23 cellular contexts compared by ENCODE assay signal in the genomic region with DNA sequence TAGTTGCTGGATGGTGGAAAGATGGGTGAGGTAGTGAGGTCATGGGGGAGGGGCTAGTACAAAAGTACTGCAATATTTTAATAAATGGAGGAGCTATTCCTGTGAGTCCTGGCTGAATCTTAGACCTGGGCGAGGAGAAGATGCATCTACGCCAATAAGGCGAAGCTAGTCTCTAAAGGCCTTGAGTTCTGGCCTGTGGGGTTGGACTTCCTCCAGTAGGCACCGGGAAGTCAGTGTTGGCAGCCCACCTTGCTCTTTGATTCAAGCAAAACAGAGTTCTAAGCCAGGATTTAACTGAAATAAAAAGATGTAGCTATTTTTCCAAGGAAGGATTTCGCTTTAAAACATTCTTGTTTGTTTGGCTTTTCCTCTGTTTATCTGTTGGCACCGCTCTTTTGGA.
"Had no signal": no experiment of that assay in that cellular context is flagged by ENCODE, and none has a peak within 500 bp of the region (broad histone marks: within the 10 kb centered on the region; RNA-seq: fewer than 3 reads in every experiment).

No MANE protein-coding gene starts in this region.

- ATAC-seq: heart left ventricle; left lobe of liver; mucosa of descending colon; natural killer cell; right lobe of liver; stimulated activated naive B cell treated with anti-CD40 and anti-IgM and Interleukin-4, amounts not matched to agents 10 μg/mL and 1 μg/mL and 100 μg/mL, for 72 hours; stimulated activated naive CD8-positive, alpha-beta T cell treated with anti-CD3 and anti-CD28 coated beads, Interleukin-15, amount 100 ng/mL, for 72 hours had no signal

- H3K4me3 Mint-ChIP-seq: central memory CD8-positive, alpha-beta T cell; natural killer cell; neural crest cell; stimulated activated naive B cell treated with anti-CD40 and anti-IgM and Interleukin-4, amounts not matched to agents 10 μg/mL and 1 μg/mL and 100 μg/mL, for 72 hours; stimulated activated naive CD8-positive, alpha-beta T cell treated with anti-CD3 and anti-CD28 coated beads, Interleukin-15, amount 100 ng/mL, for 72 hours had no signal

- H3K4me3 ChIP-seq: esophagus muscularis mucosa, heart left ventricle, mucosa of descending colon, right lobe of liver, spleen, upper lobe of left lung, uterus had no signal

- H3K36me3 Mint-ChIP-seq: natural killer cell; stimulated activated naive B cell treated with anti-CD40 and anti-IgM and Interleukin-4, amounts not matched to agents 10 μg/mL and 1 μg/mL and 100 μg/mL, for 72 hours had no signal

- H3K4me1 ChIP-seq: esophagus muscularis mucosa, heart left ventricle, right lobe of liver, spleen, upper lobe of left lung, uterus had no signal

- DNase-seq: cortex of kidney; effector memory CD4-positive, alpha-beta T cell; heart left ventricle; hippocampal formation; kidney glomerular epithelial cell; mammary epithelial cell; mucosa of descending colon; natural killer cell; right lobe of liver; spleen; stimulated activated CD4-positive, alpha-beta T cell treated with anti-CD3 and anti-CD28 coated beads, Interleukin-15, amount 100 ng/mL, for 24 hours; stimulated activated CD4-positive, alpha-beta T cell treated with anti-CD3 and anti-CD28 coated beads, Interleukin-1b, Interleukin-23, amount 100 ng/mL, for 48 hours; stimulated activated CD4-positive, alpha-beta T cell treated with anti-CD3 and anti-CD28 coated beads, Interleukin-4, amount 100 ng/mL, for 24 hours; stimulated activated naive B cell treated with anti-CD40 and anti-IgM and Interleukin-4, amounts not matched to agents 10 μg/mL and 1 μg/mL and 100 μg/mL, for 72 hours; stimulated activated naive CD8-positive, alpha-beta T cell treated with anti-CD3 and anti-CD28 coated beads, Interleukin-15, amount 100 ng/mL, for 72 hours; upper lobe of left lung; uterus had no signal

- H3K9me3 Mint-ChIP-seq: central memory CD8-positive, alpha-beta T cell; neural crest cell; stimulated activated naive B cell treated with anti-CD40 and anti-IgM and Interleukin-4, amounts not matched to agents 10 μg/mL and 1 μg/mL and 100 μg/mL, for 72 hours; stimulated activated naive CD8-positive, alpha-beta T cell treated with anti-CD3 and anti-CD28 coated beads, Interleukin-15, amount 100 ng/mL, for 72 hours had no signal

- H3K4me1 Mint-ChIP-seq: central memory CD8-positive, alpha-beta T cell; natural killer cell; neural crest cell; stimulated activated naive B cell treated with anti-CD40 and anti-IgM and Interleukin-4, amounts not matched to agents 10 μg/mL and 1 μg/mL and 100 μg/mL, for 72 hours; stimulated activated naive CD8-positive, alpha-beta T cell treated with anti-CD3 and anti-CD28 coated beads, Interleukin-15, amount 100 ng/mL, for 72 hours had no signal

- H3K27me3 ChIP-seq: esophagus muscularis mucosa, heart left ventricle, right lobe of liver, upper lobe of left lung, uterus had no signal

- H3K9me3 ChIP-seq: esophagus muscularis mucosa, heart left ventricle, mucosa of descending colon, right lobe of liver, spleen, upper lobe of left lung, uterus had no signal

- H3K27me3 Mint-ChIP-seq: progenitor cell of endocrine pancreas; stimulated activated naive B cell treated with anti-CD40 and anti-IgM and Interleukin-4, amounts not matched to agents 10 μg/mL and 1 μg/mL and 100 μg/mL, for 72 hours; stimulated activated naive CD8-positive, alpha-beta T cell treated with anti-CD3 and anti-CD28 coated beads, Interleukin-15, amount 100 ng/mL, for 72 hours had no signal

- H3K27ac Mint-ChIP-seq: natural killer cell; progenitor cell of endocrine pancreas; stimulated activated naive B cell treated with anti-CD40 and anti-IgM and Interleukin-4, amounts not matched to agents 10 μg/mL and 1 μg/mL and 100 μg/mL, for 72 hours; stimulated activated naive CD8-positive, alpha-beta T cell treated with anti-CD3 and anti-CD28 coated beads, Interleukin-15, amount 100 ng/mL, for 72 hours had no signal

- H3K27ac ChIP-seq: epithelial cell of prostate, esophagus muscularis mucosa, heart left ventricle, right lobe of liver, spleen, upper lobe of left lung, uterus had no signal

- H3K36me3 ChIP-seq: esophagus muscularis mucosa, heart left ventricle, right lobe of liver, spleen, upper lobe of left lung, uterus had no signal
